In genomic region chr11:126601136-126601535, GRCh38 we compare ENCODE assay signal across 1 cellular context.
TF ChIP-seq lines count a peak whose summit lies in the region.

No MANE protein-coding gene starts in this region.

TF ChIP-seq in H1, 55 proteins besides CTCF, POLR2A, EP300 and RAD21 (continued from another document):
- TF ChIP-seq RNF2 (IDR thresholded peaks at IDR 0.05; ENCODE audit: borderline replicate concordance, low read depth, low read length, missing control alignments, poor library complexity, severe bottlenecking) (no peak), GABPA (IDR thresholded peaks at IDR 0.05; ENCODE audit: borderline replicate concordance, insufficient read depth, low read length) (no peak), RBBP5 (IDR thresholded peaks at IDR 0.05; ENCODE audit: borderline replicate concordance, low read depth, low read length) (no peak), KDM1A (IDR thresholded peaks at IDR 0.05; ENCODE audit: borderline replicate concordance, low read length) (no peak), JUND (IDR thresholded peaks at IDR 0.05; ENCODE audit: low read length) (no peak)
